Comparison of ENCODE assay signal across 25 cellular contexts in genomic region chr5:160456778-160457177, GRCh38. TPM values are rescaled to one million over a fixed set of nuclear protein-coding genes. Genes with fewer than 3 reads are reported as not detected.
A peak's percentile ranks its signal among the peaks of the same experiment; 100 is the strongest.
DNase-seq lines count a peak whose midpoint lies in the region; ATAC-seq, FAIRE-seq and TF ChIP-seq lines count a peak whose summit lies in the region.
"Had no signal": no experiment of that assay in that cellular context is flagged by ENCODE, and none has a peak within 500 bp of the region (broad histone marks: within the 10 kb centered on the region; RNA-seq: fewer than 3 reads in every experiment).

No MANE protein-coding gene starts in this region.

- intact Hi-C loops in Panc1 (cut with micrococcal nuclease; ENCODE audit: unreplicated experiment): no loop called here
- intact Hi-C loops in GM12878 (cut with micrococcal nuclease; ENCODE audit: unreplicated experiment): no loop called here

- ATAC-seq in Panc1: peak; percentile 30; the same call in 1 of the 2 replicates
- no peak for ATAC-seq in GM12878
- ATAC-seq in stimulated activated memory B cell treated with anti-CD40 and anti-IgM and Interleukin-4, amounts not matched to agents 10 μg/mL and 1 μg/mL and 100 μg/mL, for 72 hours: peak; percentile 34
- no peak for ATAC-seq in GM19397 (IDR thresholded peaks at IDR 0.05; ENCODE audit: unreplicated experiment)
- ATAC-seq in HG03571 (IDR thresholded peaks at IDR 0.05; ENCODE audit: unreplicated experiment): no peak
- ATAC-seq: A549 had no signal

- no peaks in the 10 kb centered on the region for H3K9me3 Mint-ChIP-seq in stimulated activated memory B cell treated with anti-CD40 and anti-IgM and Interleukin-4, amounts not matched to agents 10 μg/mL and 1 μg/mL and 100 μg/mL, for 72 hours
- H3K9me3 Mint-ChIP-seq: CD4-positive, alpha-beta T cell had no signal

- in situ Hi-C loops in Panc1 (cut with HindIII; ENCODE audit: low pct_unique_long_range_greater_than_20kb, low sequenced_read_pairs): no loop called here
- in situ Hi-C loops in GM12878 (cut with MboI): no loop called here

- RAD21 ChIA-PET in GM12878 (lab: Charles Lee; ENCODE audit: unreplicated experiment): interaction anchor here (0.7 to 6.0 kb wide), 3 partner anchors 10 to 70 kb away, joined by 3 to 152 read pairs (median 3); no protein-coding TSS in a partner anchor

- no peak overlapping the region for H3K9ac ChIP-seq in GM12878 (ENCODE audit: control insufficient read depth, insufficient read depth, low read length)
- H3K9ac ChIP-seq: BLaER1 treated with 17β-estradiol and CSF1 and Interleukin-3, amounts not matched to agents 10 nM and 100 nM; GM23248 had no signal

- no peak for TF ChIP-seq EP300 in GM12878 (IDR thresholded peaks at IDR 0.05; ENCODE audit: borderline replicate concordance in 1 of 2, control insufficient read depth in 1 of 2, low read depth in 2 of 2, low read length in 2 of 2)

- no peaks in the 10 kb centered on the region for H3K9me3 ChIP-seq in Panc1 (ENCODE audit: control insufficient read depth, insufficient read depth, low read depth, low read length)
- H3K9me3 ChIP-seq in GM12878 (replicated peaks; ENCODE audit: control insufficient read depth, insufficient read depth, low read length): no peaks in the 10 kb centered on the region; the same call in 2 of the 3 replicates
- H3K9me3 ChIP-seq: A549, BE2C had no signal

- no peak for TF ChIP-seq POLR2A in GM12878 (IDR thresholded peaks at IDR 0.05; ENCODE audit: low read depth, low read length)

- H4K20me1 ChIP-seq in GM12878 (ENCODE audit: control insufficient read depth, insufficient read depth): no peaks in the 10 kb centered on the region
- H4K20me1 ChIP-seq: BLaER1 treated with 17β-estradiol and CSF1 and Interleukin-3, amounts not matched to agents 10 nM and 100 nM had no signal

- H3K4me2 ChIP-seq in GM12878 (ENCODE audit: control insufficient read depth, insufficient read depth): peak overlapping the region; percentile 39; the same call in 1 of the 2 replicates
- H3K4me2 ChIP-seq: A549 had no signal

- no peaks in the 10 kb centered on the region for H3K27me3 Mint-ChIP-seq in stimulated activated memory B cell treated with anti-CD40 and anti-IgM and Interleukin-4, amounts not matched to agents 10 μg/mL and 1 μg/mL and 100 μg/mL, for 72 hours
- H3K27me3 Mint-ChIP-seq: CD4-positive, alpha-beta T cell had no signal

- H2AFZ ChIP-seq in GM12878 (ENCODE audit: control insufficient read depth, low read depth, low read length): no peak overlapping the region
- H2AFZ ChIP-seq: GM23248 had no signal

- FAIRE-seq in GM12878 (lab: Jason Lieb, UNC): no peak
- FAIRE-seq: A549, D721Med, G401.6, H1 had no signal

- H3K36me3 ChIP-seq in Panc1 (ENCODE audit: control insufficient read depth, insufficient read depth, low read length) (no peaks in the 10 kb centered on the region), GM12878 (ENCODE audit: control insufficient read depth in 2 of 2, insufficient read depth in 2 of 2, low read length in 1 of 2) (no peaks in the 10 kb centered on the region)
- H3K36me3 ChIP-seq: BE2C; BLaER1 treated with 17β-estradiol and CSF1 and Interleukin-3, amounts not matched to agents 10 nM and 100 nM had no signal

- peaks cover 6% of the 10 kb centered on the region for H3K79me2 ChIP-seq in GM12878 (ENCODE audit: control insufficient read depth, insufficient read depth, low read length)

- no peak overlapping the region for H3K27ac Mint-ChIP-seq in stimulated activated memory B cell treated with anti-CD40 and anti-IgM and Interleukin-4, amounts not matched to agents 10 μg/mL and 1 μg/mL and 100 μg/mL, for 72 hours
- H3K27ac Mint-ChIP-seq: CD14-positive monocyte; CD4-positive, alpha-beta T cell; CD8-positive, alpha-beta memory T cell had no signal

- H3K4me1 Mint-ChIP-seq in stimulated activated memory B cell treated with anti-CD40 and anti-IgM and Interleukin-4, amounts not matched to agents 10 μg/mL and 1 μg/mL and 100 μg/mL, for 72 hours: peaks cover 49% of the 10 kb centered on the region

- H3K27me3 ChIP-seq in Panc1 (ENCODE audit: control insufficient read depth, insufficient read depth, low read length) (no peaks in the 10 kb centered on the region), GM12878 (replicated peaks in 1 of 2; ENCODE audit: control insufficient read depth in 2 of 2, insufficient read depth in 2 of 2, low read length in 1 of 2) (no peaks in the 10 kb centered on the region)
- H3K27me3 ChIP-seq: BLaER1 treated with 17β-estradiol and CSF1 and Interleukin-3, amounts not matched to agents 10 nM and 100 nM had no signal

- H3K4me3 ChIP-seq in Panc1 (ENCODE audit: low read depth in 2 of 2, low read length in 2 of 2) (no peak overlapping the region), GM12878 (no peak overlapping the region)
- H3K4me3 ChIP-seq: A549; BLaER1 treated with 17β-estradiol and CSF1 and Interleukin-3, amounts not matched to agents 10 nM and 100 nM; GM23248 had no signal

- CTCF ChIA-PET in Panc1 (lab: Charles Lee): no interaction called here
- CTCF ChIA-PET in GM12878 (lab: Yijun Ruan, JAX): interaction anchor here (0.9 to 6.2 kb wide), 2 partner anchors 11 to 16 kb away, joined by 3 to 127 read pairs; no protein-coding TSS in a partner anchor

- H3K27ac ChIP-seq in Panc1 (ENCODE audit: low read length) (no peak overlapping the region), GM12878 (ENCODE audit: control insufficient read depth, insufficient read depth) (0 out of 2 replicates have a peak overlapping the region, but pooled peaks have one; percentile 71)
- H3K27ac ChIP-seq: A549; BLaER1 treated with 17β-estradiol and CSF1 and Interleukin-3, amounts not matched to agents 10 nM and 100 nM; GM23248 had no signal

- no peaks in the 10 kb centered on the region for H3K4me1 ChIP-seq in Panc1 (ENCODE audit: control insufficient read depth, insufficient read depth, low read length)
- H3K4me1 ChIP-seq in GM12878 (ENCODE audit: control insufficient read depth, insufficient read depth, low read length): peaks cover 53% of the 10 kb centered on the region
- H3K4me1 ChIP-seq: A549, BE2C had no signal

- DNase-seq in NCI-H2171 treated with DMSO at 0.1 percent for 48 hours (lab: John Stamatoyannopoulos, UW): peak; percentile 26
- DNase-seq in NCI-H2171 (lab: John Stamatoyannopoulos, UW): no peak
- DNase-seq in Panc1 (ENCODE audit: low read depth, low spot score): no peak
- DNase-seq in GM12878 (ENCODE audit: low read depth, low spot score): no peak
- DNase-seq in NCI-H748 treated with DMSO at 0.1 percent for 48 hours (lab: John Stamatoyannopoulos, UW): no peak
- DNase-seq: 8988T; ACHN; AML-193; BE2C; CD4-positive, alpha-beta T cell; CD8-positive, alpha-beta memory T cell; DMS153; DND-41; GM23248; H7; HCEC 1CT had no signal

- TF ChIP-seq RAD21 in GM12878 (IDR thresholded peaks at IDR 0.05; ENCODE audit: insufficient read depth, low read depth, low read length): no peak

- SMC1A ChIA-PET in GM12878 (lab: Charles Lee; ENCODE audit: uncharacterized antibody, unreplicated experiment): interaction anchor here (0.9 to 15.7 kb wide), 4 partner anchors 8 to 16 kb away, joined by 3 to 511 read pairs (median 12); no protein-coding TSS in a partner anchor

- H3K4me3 Mint-ChIP-seq in stimulated activated memory B cell treated with anti-CD40 and anti-IgM and Interleukin-4, amounts not matched to agents 10 μg/mL and 1 μg/mL and 100 μg/mL, for 72 hours: no peak overlapping the region
- H3K4me3 Mint-ChIP-seq: CD14-positive monocyte; CD4-positive, alpha-beta T cell; CD8-positive, alpha-beta memory T cell had no signal

- TF ChIP-seq CTCF in Panc1 (IDR thresholded peaks at IDR 0.05) (no peak), GM12878 (IDR thresholded peaks at IDR 0.05 in 2 of 3, conservative IDR thresholded peaks at IDR 0.05 in 1 of 3; ENCODE audit: control insufficient read depth in 2 of 3, extremely low read depth in 1 of 3, insufficient read depth in 1 of 3, low read depth in 3 of 3, low read length in 3 of 3) (no peak)

- BruUV-seq in Panc1 (replicated peaks; lab: Mats Ljungman, UMichigan): no TSS peak
- no TSS peak for BruUV-seq in GM12878 (replicated peaks; lab: Mats Ljungman, UMichigan)

- no peaks in the 10 kb centered on the region for H3K36me3 Mint-ChIP-seq in stimulated activated memory B cell treated with anti-CD40 and anti-IgM and Interleukin-4, amounts not matched to agents 10 μg/mL and 1 μg/mL and 100 μg/mL, for 72 hours
- H3K36me3 Mint-ChIP-seq: CD14-positive monocyte had no signal

- 83% methylated on average over 2 of the region's 2 CpGs for WGBS in GM12878 (ENCODE audit: insufficient coverage, insufficient replicate concordance, low lambda C conversion rate, missing lambda C conversion rate)

- POLR2A ChIA-PET in Panc1 (lab: Charles Lee) (no interaction called here), GM12878 (lab: Charles Lee) (interaction anchor here (0.6 to 6.2 kb wide), 4 partner anchors 9 to 16 kb away, joined by 3 to 97 read pairs (median 4); no protein-coding TSS in a partner anchor)

RNA-seq across cellular contexts. Expression of gene PTTG1, which starts 35.1 kb away (rescaled TPM):
- total RNA-seq in Panc1 (2021; ENCODE audit: unreplicated experiment) (171 TPM), GM12878 (2014; rRNA removed) (234 and 273 TPM in 2 replicates), GM12878 (2014; rRNA removed; fragmentation: Illumina TruSeq; extraction: Trizol) (301 TPM in 2 replicates), GM12878 (2021) (154 and 168 TPM in 2 replicates)
- polyA plus RNA-seq in Panc1 (2012; ENCODE audit: insufficient read length): 55.0 TPM
- 68.9 and 70.9 TPM in 2 replicates for total RNA-seq in GM12878 (2013; cell fraction: nucleolus; rRNA removed)
- 244 TPM for polyA plus RNA-seq in GM12878 (2011; ENCODE audit: low read depth)
- polyA plus RNA-seq in GM12878 (2011; rRNA removed) (322 and 441 TPM in 2 replicates), GM12878 (2014; fragmentation: Illumina TruSeq; extraction: Trizol) (609 and 993 TPM in 2 replicates), GM12878 (2014; fragmentation: Nextera tagmentation; extraction: Ambion mirVana) (1,000 to 10,000 TPM in 1 of 2 experiments, 100 to 1,000 TPM in 1; 946 to 1,033 TPM), GM12878 (2014; rRNA removed) (230 and 381 TPM in 2 replicates), GM12878 (2016; fragmentation: Nextera tagmentation; extraction: Ambion mirVana) (100 to 1,000 TPM; 372 to 407 TPM)
- polyA plus RNA-seq in GM12878 (2011; cell fraction: cytosol; rRNA removed): 515 and 857 TPM in 2 replicates
- polyA plus RNA-seq in GM12878 (2011; cell fraction: nucleus; rRNA removed): 224 and 286 TPM in 2 replicates
- 111 and 166 TPM in 2 replicates for polyA plus RNA-seq in GM12878 (2012)
- 99.0 and 141 TPM in 2 replicates for polyA minus RNA-seq in GM12878 (2011; rRNA and poly(A)+ RNA removed)
- polyA minus RNA-seq in GM12878 (2011; cell fraction: cytosol; rRNA and poly(A)+ RNA removed): 31.5 and 38.2 TPM in 2 replicates
- polyA minus RNA-seq in GM12878 (2011; cell fraction: nucleus; rRNA and poly(A)+ RNA removed): 38.2 and 46.3 TPM in 2 replicates

RNA-seq across cellular contexts. Expression of gene SLU7, which starts 37.9 kb away (rescaled TPM):
- total RNA-seq in Panc1 (2021; ENCODE audit: unreplicated experiment) (45.7 TPM), GM12878 (2014; rRNA removed) (32.9 and 36.2 TPM in 2 replicates), GM12878 (2014; rRNA removed; fragmentation: Illumina TruSeq; extraction: Trizol) (51.9 and 56.0 TPM in 2 replicates), GM12878 (2021) (35.2 and 38.6 TPM in 2 replicates)
- 31.0 TPM for polyA plus RNA-seq in Panc1 (2012; ENCODE audit: insufficient read length)
- 36.9 and 53.4 TPM in 2 replicates for total RNA-seq in GM12878 (2013; cell fraction: nucleolus; rRNA removed)
- 47.3 TPM for polyA plus RNA-seq in GM12878 (2011; ENCODE audit: low read depth)
- polyA plus RNA-seq in GM12878 (2011; rRNA removed) (52.8 and 77.4 TPM in 2 replicates), GM12878 (2014; fragmentation: Illumina TruSeq; extraction: Trizol) (55.2 and 57.7 TPM in 2 replicates), GM12878 (2014; fragmentation: Nextera tagmentation; extraction: Ambion mirVana) (10 to 100 TPM; 40.9 to 41.2 TPM), GM12878 (2014; rRNA removed) (32.7 and 35.9 TPM in 2 replicates), GM12878 (2016; fragmentation: Nextera tagmentation; extraction: Ambion mirVana) (10 to 100 TPM; 53.4 to 54.0 TPM)
- polyA plus RNA-seq in GM12878 (2011; cell fraction: cytosol; rRNA removed): 12.9 and 15.4 TPM in 2 replicates
- 30.5 and 31.1 TPM in 2 replicates for polyA plus RNA-seq in GM12878 (2011; cell fraction: nucleus; rRNA removed)
- 63.6 and 64.4 TPM in 2 replicates for polyA plus RNA-seq in GM12878 (2012)
- polyA minus RNA-seq in GM12878 (2011; rRNA and poly(A)+ RNA removed): 23.0 and 30.4 TPM in 2 replicates
- 8.7 and 16.0 TPM in 2 replicates for polyA minus RNA-seq in GM12878 (2011; cell fraction: cytosol; rRNA and poly(A)+ RNA removed)
- 13.4 and 20.5 TPM in 2 replicates for polyA minus RNA-seq in GM12878 (2011; cell fraction: nucleus; rRNA and poly(A)+ RNA removed)

RNA-seq across cellular contexts. Expression of gene FAM200C, which starts 56.9 kb away (rescaled TPM):
- 3.0 TPM for total RNA-seq in Panc1 (2021; ENCODE audit: unreplicated experiment)
- 1.1 TPM for polyA plus RNA-seq in Panc1 (2012; ENCODE audit: insufficient read length)
- total RNA-seq in GM12878 (2013; cell fraction: nucleolus; rRNA removed): 10.5 and 11.7 TPM in 2 replicates
- 2.0 and 2.5 TPM in 2 replicates for total RNA-seq in GM12878 (2014; rRNA removed)
- 2.5 and 2.6 TPM in 2 replicates for total RNA-seq in GM12878 (2014; rRNA removed; fragmentation: Illumina TruSeq; extraction: Trizol)
- total RNA-seq in GM12878 (2021): 2.0 and 2.4 TPM in 2 replicates
- 0.21 TPM for polyA plus RNA-seq in GM12878 (2011; ENCODE audit: low read depth)
- 2.9 and 4.7 TPM in 2 replicates for polyA plus RNA-seq in GM12878 (2011; rRNA removed)
- polyA plus RNA-seq in GM12878 (2011; cell fraction: cytosol; rRNA removed): 0.92 and 1.2 TPM in 2 replicates
- 1.7 and 2.3 TPM in 2 replicates for polyA plus RNA-seq in GM12878 (2011; cell fraction: nucleus; rRNA removed)
- polyA plus RNA-seq in GM12878 (2012): 0.58 and 1.5 TPM in 2 replicates
- 1.3 and 2.0 TPM in 2 replicates for polyA plus RNA-seq in GM12878 (2014; fragmentation: Illumina TruSeq; extraction: Trizol)
- 1 to 10 TPM; 1.0 to 1.2 TPM for polyA plus RNA-seq in GM12878 (2014; fragmentation: Nextera tagmentation; extraction: Ambion mirVana)
- 1.6 and 1.8 TPM in 2 replicates for polyA plus RNA-seq in GM12878 (2014; rRNA removed)
- polyA plus RNA-seq in GM12878 (2016; fragmentation: Nextera tagmentation; extraction: Ambion mirVana): 1 to 10 TPM; 4.7 to 5.4 TPM
- polyA minus RNA-seq in GM12878 (2011; rRNA and poly(A)+ RNA removed): 1.9 and 2.9 TPM in 2 replicates
- 0.40 and 0.42 TPM in 2 replicates for polyA minus RNA-seq in GM12878 (2011; cell fraction: cytosol; rRNA and poly(A)+ RNA removed)
- 1.9 and 3.1 TPM in 2 replicates for polyA minus RNA-seq in GM12878 (2011; cell fraction: nucleus; rRNA and poly(A)+ RNA removed)

Comparison
In these comparisons a context has a peak if more than half of its experiments do, and no peak if none do; other contexts are left out.
1. ATAC-seq: peak in Panc1 (single experiment) and stimulated activated memory B cell treated with anti-CD40 and anti-IgM and Interleukin-4, amounts not matched to agents 10 μg/mL and 1 μg/mL and 100 μg/mL, for 72 hours (single experiment); none in GM12878 (single experiment), GM19397 (single experiment) and HG03571 (single experiment).